In genomic region chr4:97479388-97479787, GRCh38 we compare ENCODE assay signal across 34 cellular contexts.
"Had no signal": no experiment of that assay in that cellular context is flagged by ENCODE, and none has a peak within 500 bp of the region (broad histone marks: within the 10 kb centered on the region; RNA-seq: fewer than 3 reads in every experiment).

No MANE protein-coding gene starts in this region.

- H3K27me3 ChIP-seq: MG63 had no signal

- DNase-seq: Karpas-422, Kasumi-1, MG63, MM.1S, MV-4-11, NCI-H1048, NCI-H1092, NCI-H1092 treated with DMSO at 0.1 percent for 48 hours, NCI-H1105, NCI-H1105 treated with DMSO at 0.1 percent for 48 hours, NCI-H1417, NCI-H1417 treated with DMSO at 0.1 percent for 48 hours, NCI-H1436, NCI-H1436 treated with DMSO at 0.1 percent for 48 hours, NCI-H146, NCI-H1694, NCI-H1694 treated with DMSO at 0.1 percent for 48 hours, NCI-H187, NCI-H187 treated with DMSO at 0.1 percent for 48 hours, NCI-H1930, NCI-H2029, NCI-H2029 treated with DMSO at 0.1 percent for 48 hours, NCI-H2081, NCI-H2081 treated with DMSO at 0.1 percent for 48 hours, NCI-H2107, NCI-H2171 treated with DMSO at 0.1 percent for 48 hours, NCI-H2227 treated with DMSO at 0.1 percent for 48 hours, NCI-H226, NCI-H345, NCI-H446, NCI-H446 treated with DMSO at 0.1 percent for 48 hours, NCI-H510A, NCI-H510A treated with DMSO at 0.1 percent for 48 hours, NCI-H524 had no signal

- H3K9me3 ChIP-seq: MG63 had no signal

- H3K36me3 ChIP-seq: MG63 had no signal

- H3K4me3 ChIP-seq: MG63 had no signal
